ENCODE assay signal across 19 cellular contexts in genomic region chr18:46559946-46560670, GRCh38.
A peak's percentile ranks its signal among the peaks of the same experiment; 100 is the strongest.
DNase-seq lines count a peak whose midpoint lies in the region; ATAC-seq, FAIRE-seq and TF ChIP-seq lines count a peak whose summit lies in the region.
"Had no signal": no experiment of that assay in that cellular context is flagged by ENCODE, and none has a peak within 500 bp of the region (broad histone marks: within the 10 kb centered on the region; RNA-seq: fewer than 3 reads in every experiment).

No MANE protein-coding gene starts in this region.

- no peak for ATAC-seq in Right ventricle myocardium inferior
- ATAC-seq in HG03521 (IDR thresholded peaks at IDR 0.05; ENCODE audit: unreplicated experiment), result no peak

- H3K4ac ChIP-seq in H1 (replicated peaks; ENCODE audit: insufficient read length, low read depth, low read length), result no peak overlapping the region
- no peak overlapping the region for H3K4ac ChIP-seq in neuronal stem cell (ENCODE audit: low read length)

- H2BK20ac ChIP-seq in H1 (ENCODE audit: low read length), result no peak overlapping the region

- H3K14ac ChIP-seq in H1 (ENCODE audit: insufficient read length) (no peak overlapping the region), neuronal stem cell (ENCODE audit: low read length) (peak overlapping the region; percentile 39)

- H2BK12ac ChIP-seq in H1 (ENCODE audit: low read depth, low read length) (no peak overlapping the region), neuronal stem cell (ENCODE audit: low read length) (no peak overlapping the region)

- no peak overlapping the region for H3K4me3 ChIP-seq in right atrium auricular region
- no peak overlapping the region for H3K4me3 ChIP-seq in H1 (ENCODE audit: extremely low read depth in 1 of 4, insufficient read depth in 2 of 4, low read depth in 3 of 4, low read length in 4 of 4)
- H3K4me3 ChIP-seq in neuronal stem cell (ENCODE audit: low read length in 2 of 2), result no peak overlapping the region

- TF ChIP-seq RAD21 in H1 (IDR thresholded peaks at IDR 0.05 in 1 of 2, conservative IDR thresholded peaks at IDR 0.05 in 1 of 2; ENCODE audit: low read depth in 2 of 2, low read length in 2 of 2), result no peak

- FAIRE-seq in H1 (lab: Jason Lieb, UNC), result no peak
- FAIRE-seq in urothelium cell line (lab: Jason Lieb, UNC), result no peak
- FAIRE-seq: G401.6, GM12892 had no signal

- POLR2A ChIA-PET in H1 (lab: Charles Lee; ENCODE audit: partially characterized antibody), result no interaction called here

- H3K27ac ChIP-seq in right atrium auricular region, result no peak overlapping the region
- H3K27ac ChIP-seq in H1 (ENCODE audit: low read depth, low read length), result no peak overlapping the region
- H3K27ac ChIP-seq in neuronal stem cell (replicated peaks; ENCODE audit: low read length), result no peak overlapping the region

- no peak overlapping the region for H2BK120ac ChIP-seq in H1 (replicated peaks; ENCODE audit: low read depth, low read length)
- no peak overlapping the region for H2BK120ac ChIP-seq in neuronal stem cell (ENCODE audit: low read depth, low read length)

- H3K56ac ChIP-seq in H1 (replicated peaks; ENCODE audit: insufficient read length, low read depth, low read length), result no peak overlapping the region

- 88% methylated on average over 23 of the region's 37 CpGs; no CpG with 5 or more reads in 1 of the 2 experiments for WGBS in H1 (ENCODE audit: extremely low coverage in 1 of 2, insufficient coverage in 1 of 2, insufficient read length in 1 of 2, insufficient replicate concordance in 2 of 2, low coverage in 1 of 2, low lambda C conversion rate in 2 of 2, missing lambda C conversion rate in 1 of 2), 2 experiments
- WGBS in neuronal stem cell (ENCODE audit: extremely low coverage in 2 of 2, insufficient read length in 2 of 2, insufficient replicate concordance in 1 of 2), 2 donors, result no CpG with 5 or more reads among the region's 37 CpGs

- H2AK5ac ChIP-seq in H1 (ENCODE audit: low read depth, low read length), result no peak overlapping the region
- H2AK5ac ChIP-seq in neuronal stem cell (ENCODE audit: low read depth, low read length), result peak overlapping the region; percentile 29

- no peak overlapping the region for H2BK15ac ChIP-seq in H1 (ENCODE audit: low read length)
- H2BK15ac ChIP-seq in neuronal stem cell (ENCODE audit: low read length), result peak overlapping the region; percentile 41

- H3K4me1 ChIP-seq in right atrium auricular region, result no peaks in the 10 kb centered on the region
- peaks cover 2 to 7% (median 5%) of the 10 kb centered on the region in 4 experiments; a peak in 6 of 7 replicates for H3K4me1 ChIP-seq in H1 (replicated peaks in 1 of 4; ENCODE audit: control insufficient read depth in 3 of 4, insufficient read depth in 4 of 4, low read length in 3 of 4)
- peaks cover 0 to 4% of the 10 kb centered on the region in 2 donors for H3K4me1 ChIP-seq in neuronal stem cell (ENCODE audit: control insufficient read depth in 2 of 2, insufficient read depth in 1 of 2, low read depth in 1 of 2, low read length in 2 of 2)

- DNase-seq in right atrium auricular region (ENCODE audit: low spot score) (peak; percentile 32), Right ventricle myocardium inferior (ENCODE audit: missing footprints) (no peak), H1 (ENCODE audit: low read depth in 1 of 2, low spot score in 2 of 2) (peak in 1 of 2 experiments; percentile 28), neuronal stem cell (ENCODE audit: low spot score) (no peak), urothelium cell line (ENCODE audit: low spot score) (no peak), A172 (ENCODE audit: low spot score) (no peak)
- DNase-seq: 8988T; C1 segment of cervical spinal cord; Calu3; CD4-positive, alpha-beta memory T cell; COR-L47; DMS153; DND-41; GOT3; H7; HCEC 1CT had no signal

- H4K8ac ChIP-seq in H1 (ENCODE audit: extremely low read depth, insufficient read depth, low read length) (peak overlapping the region; percentile 59; the same call in 1 of the 2 replicates), neuronal stem cell (ENCODE audit: low read depth, low read length) (no peak overlapping the region)

- TF ChIP-seq EP300 in H1 (IDR thresholded peaks at IDR 0.05; ENCODE audit: borderline replicate concordance in 1 of 2, low read depth in 2 of 2, low read length in 2 of 2), result no peak

- H3K27me3 ChIP-seq in right atrium auricular region, result no peaks in the 10 kb centered on the region
- H3K27me3 ChIP-seq in H1 (replicated peaks in 1 of 4; ENCODE audit: control insufficient read depth in 3 of 4, extremely low read depth in 1 of 4, insufficient read depth in 3 of 4, low read length in 3 of 4), result no peaks in the 10 kb centered on the region
- peaks cover 0 to 24% (median 0%) of the 10 kb centered on the region in 3 experiments for H3K27me3 ChIP-seq in neuronal stem cell (ENCODE audit: control insufficient read depth in 3 of 3, insufficient read depth in 3 of 3, low read depth in 1 of 3, low read length in 3 of 3)

- no peaks in the 10 kb centered on the region for H3K79me2 ChIP-seq in H1 (ENCODE audit: control insufficient read depth in 1 of 2, insufficient read depth in 2 of 2, low read length in 2 of 2)

- H3K9me3 ChIP-seq in right atrium auricular region (no peaks in the 10 kb centered on the region), H1 (ENCODE audit: insufficient read depth in 2 of 2, low read depth in 1 of 2, low read length in 1 of 2) (no peaks in the 10 kb centered on the region), neuronal stem cell (replicated peaks in 1 of 2; ENCODE audit: control insufficient read depth in 2 of 2, insufficient read depth in 1 of 2, low read depth in 1 of 2, low read length in 2 of 2) (no peaks in the 10 kb centered on the region)

- CTCF ChIA-PET in H1 (lab: Charles Lee; ENCODE audit: partially characterized antibody), result interaction anchor here (0.6 to 6.6 kb wide), 6 partner anchors 17 to 167 kb away, joined by 3 to 32 read pairs (median 4); no protein-coding TSS in a partner anchor

- no peak overlapping the region for H4K91ac ChIP-seq in H1 (replicated peaks; ENCODE audit: insufficient read length, low read length)
- no peak overlapping the region for H4K91ac ChIP-seq in neuronal stem cell (ENCODE audit: low read depth, low read length, poor library complexity)

- no peak overlapping the region for H3K23ac ChIP-seq in H1 (ENCODE audit: insufficient read length)
- no peak overlapping the region for H3K23ac ChIP-seq in neuronal stem cell (ENCODE audit: low read depth, low read length, poor library complexity)

- no peaks in the 10 kb centered on the region for H3K79me1 ChIP-seq in H1 (ENCODE audit: low read depth, low read length)
- H3K79me1 ChIP-seq in neuronal stem cell (ENCODE audit: low read depth, low read length), result no peaks in the 10 kb centered on the region

- H3K18ac ChIP-seq in H1 (ENCODE audit: extremely low read depth, low read length) (no peak overlapping the region), neuronal stem cell (ENCODE audit: low read length) (no peak overlapping the region)

- H4K20me1 ChIP-seq in H1 (replicated peaks in 1 of 2; ENCODE audit: control insufficient read depth in 1 of 2, insufficient read depth in 2 of 2, low read length in 2 of 2), result no peaks in the 10 kb centered on the region

- no peak for TF ChIP-seq POLR2A in H1 (IDR thresholded peaks at IDR 0.05; ENCODE audit: control extremely low read depth in 1 of 2, low read depth in 2 of 2, low read length in 2 of 2)

- H3K9ac ChIP-seq in H1 (replicated peaks in 1 of 4; ENCODE audit: extremely low read depth in 1 of 4, low read depth in 3 of 4, low read length in 3 of 4) (no peak overlapping the region), neuronal stem cell (ENCODE audit: low read depth, low read length, poor library complexity) (no peak overlapping the region)

- H3K36me3 ChIP-seq in right atrium auricular region, result no peaks in the 10 kb centered on the region
- H3K36me3 ChIP-seq in H1 (ENCODE audit: control insufficient read depth in 2 of 4, insufficient read depth in 4 of 4, low read length in 3 of 4), result no peaks in the 10 kb centered on the region
- H3K36me3 ChIP-seq in neuronal stem cell (replicated peaks in 1 of 2; ENCODE audit: control insufficient read depth in 2 of 2, insufficient read depth in 2 of 2, low read length in 2 of 2), result no peaks in the 10 kb centered on the region

- H2BK5ac ChIP-seq in H1 (ENCODE audit: low read depth, low read length) (no peak overlapping the region), neuronal stem cell (ENCODE audit: low read length) (no peak overlapping the region)

- H2AFZ ChIP-seq in H1 (ENCODE audit: low read length) (no peak overlapping the region), neuronal stem cell (ENCODE audit: low read length) (no peak overlapping the region)

- H3K4me2 ChIP-seq in H1 (ENCODE audit: insufficient read depth in 1 of 2, low read depth in 2 of 2, low read length in 2 of 2) (no peak overlapping the region), neuronal stem cell (ENCODE audit: insufficient read depth, low read length, poor library complexity, severe bottlenecking) (no peak overlapping the region)

- intact Hi-C loops in Right ventricle myocardium inferior (cut with DNase I), result loop anchor here (5.0 kb wide), 1 partner anchor 62 kb away; no protein-coding TSS in a partner anchor

- H3K23me2 ChIP-seq in H1 (ENCODE audit: low read depth, low read length), result no peaks in the 10 kb centered on the region

- H4K5ac ChIP-seq in H1 (ENCODE audit: insufficient read length, low read depth, low read length), result no peak overlapping the region

- no peak for TF ChIP-seq CTCF in right atrium auricular region (IDR thresholded peaks at IDR 0.05)
- no peak for TF ChIP-seq CTCF in H1 (IDR thresholded peaks at IDR 0.05; ENCODE audit: control extremely low read depth in 1 of 3, insufficient read depth in 1 of 3, low read depth in 1 of 3, low read length in 3 of 3)

TF ChIP-seq in H1, 55 proteins besides CTCF, POLR2A, EP300 and RAD21:
- TF ChIP-seq BACH1 (IDR thresholded peaks at IDR 0.05; ENCODE audit: low read length) (no peak), SUZ12 (IDR thresholded peaks at IDR 0.05; ENCODE audit: low read length) (no peak)
